In genomic region chr16:88811600-88811849, GRCh38 we compare ENCODE assay signal across 8 cellular contexts. TPM values are rescaled to one million over a fixed set of nuclear protein-coding genes. Genes with fewer than 3 reads are reported as not detected.
DNase-seq lines count a peak whose midpoint lies in the region; ATAC-seq, FAIRE-seq and TF ChIP-seq lines count a peak whose summit lies in the region.

No MANE protein-coding gene starts in this region.

- peaks cover 7% of the 10 kb centered on the region for H3K27me3 Mint-ChIP-seq in HFFc6 (ENCODE audit: insufficient read depth)

- ATAC-seq in activated naive CD4-positive, alpha-beta T cell treated with anti-CD3 and anti-CD28 coated beads, Interleukin-2, amount 50 U/mL, for 72 hours, result no peak
- ATAC-seq in left lung, result peak; percentile 5
- peak in 1 of 2 donors; percentile 10 for ATAC-seq in upper lobe of left lung (ENCODE audit: low FRiP score in 2 of 2)

- H3K4me3 Mint-ChIP-seq in HFFc6, result peak overlapping the region; percentile 88

- no peaks in the 10 kb centered on the region for H3K9me3 Mint-ChIP-seq in HFFc6
- H3K9me3 Mint-ChIP-seq in activated naive CD4-positive, alpha-beta T cell treated with anti-CD3 and anti-CD28 coated beads, Interleukin-2, amount 50 U/mL, for 72 hours, result no peaks in the 10 kb centered on the region

- H3K27ac ChIP-seq in left lung (peak overlapping the region; percentile 88 to 94), upper lobe of left lung (peak overlapping the region; percentile 90 to 93 (median 92))

- H3K36me3 Mint-ChIP-seq in HFFc6 (ENCODE audit: low read depth), result no peaks in the 10 kb centered on the region; the same call in 1 of the 2 replicates
- H3K36me3 Mint-ChIP-seq in activated naive CD4-positive, alpha-beta T cell treated with anti-CD3 and anti-CD28 coated beads, Interleukin-2, amount 50 U/mL, for 72 hours, result peaks cover 11% of the 10 kb centered on the region in 2 donors

- H3K9me3 ChIP-seq in left lung, result no peaks in the 10 kb centered on the region
- no peaks in the 10 kb centered on the region for H3K9me3 ChIP-seq in upper lobe of left lung

- H3K36me3 ChIP-seq in GM06990 (ENCODE audit: control insufficient read depth, insufficient read depth, low read length) (peaks cover 27% of the 10 kb centered on the region), left lung (peaks cover 0 to 32% of the 10 kb centered on the region in 2 donors), upper lobe of left lung (peaks cover 0 to 22% (median 10%) of the 10 kb centered on the region in 4 donors)

- H3K4me1 ChIP-seq in left lung (peaks cover 11 to 36% of the 10 kb centered on the region in 2 donors), upper lobe of left lung (peaks cover 26 to 37% (median 32%) of the 10 kb centered on the region in 4 donors)

- intact Hi-C loops in left lung (cut with DNase I), result no loop called here

- 10% methylated on average over 2 of the region's 30 CpGs; no CpG with 5 or more reads in 1 of the 2 donors for WGBS in upper lobe of left lung, 2 donors

- H3K4me3 ChIP-seq in GM06990 (replicated peaks; ENCODE audit: low read depth, low read length) (peak overlapping the region; percentile 88), left lung (peak overlapping the region; percentile 82 to 91), upper lobe of left lung (peak overlapping the region; percentile 59 to 97 (median 85))

- peaks cover 20% of the 10 kb centered on the region for H3K4me1 Mint-ChIP-seq in HFFc6 (ENCODE audit: low read depth)

- peak overlapping the region; percentile 87 for H3K27ac Mint-ChIP-seq in HFFc6
- peak overlapping the region; percentile 92 to 95 for H3K27ac Mint-ChIP-seq in activated naive CD4-positive, alpha-beta T cell treated with anti-CD3 and anti-CD28 coated beads, Interleukin-2, amount 50 U/mL, for 72 hours

- no peak for TF ChIP-seq CTCF in GM06990 (IDR thresholded peaks at IDR 0.05; ENCODE audit: insufficient read depth, low read length, poor library complexity, severe bottlenecking)
- no peak for TF ChIP-seq CTCF in HFFc6 (IDR thresholded peaks at IDR 0.05)
- no peak for TF ChIP-seq CTCF in left lung (IDR thresholded peaks at IDR 0.05)
- TF ChIP-seq CTCF in upper lobe of left lung (IDR thresholded peaks at IDR 0.05), result no peak

- no peak for TF ChIP-seq POLR2A in upper lobe of left lung (IDR thresholded peaks at IDR 0.05)

- peak in 1 of 4 donors; percentile 27 for TF ChIP-seq EP300 in upper lobe of left lung (IDR thresholded peaks at IDR 0.05)

- H3K27me3 ChIP-seq in GM06990 (replicated peaks; ENCODE audit: control insufficient read depth, insufficient read depth, low read length) (no peaks in the 10 kb centered on the region), left lung (no peaks in the 10 kb centered on the region), upper lobe of left lung (no peaks in the 10 kb centered on the region)

- FAIRE-seq in urothelium cell line (lab: Jason Lieb, UNC), result no peak

- DNase-seq in GM06990 (ENCODE audit: extremely low read depth, insufficient read length) (no peak), HFFc6 (no peak), left lung (no peak), upper lobe of left lung (no peak), cerebellar nuclear complex (lab: John Stamatoyannopoulos, UW) (no peak), NCI-H2029 treated with DMSO at 0.1 percent for 48 hours (lab: John Stamatoyannopoulos, UW) (no peak), urothelium cell line (ENCODE audit: low spot score) (no peak)
- peak in 1 of 2 donors; percentile 75 for DNase-seq in activated naive CD4-positive, alpha-beta T cell treated with anti-CD3 and anti-CD28 coated beads, Interleukin-2, amount 50 U/mL, for 72 hours (ENCODE audit: low spot score in 2 of 2)

RNA-seq across cellular contexts. Expression of gene APRT, which starts 0.2 kb away (rescaled TPM):
- 100 to 1,000 TPM; 123 to 163 (median 130) TPM for total RNA-seq in HFFc6 (2021; fragmentation: NEBNext Ultra II Directional; extraction: Animal tissue kit (Norgen Biotek cat#: 25700))
- 100 to 1,000 TPM; 145 to 168 TPM for total RNA-seq in activated naive CD4-positive, alpha-beta T cell treated with anti-CD3 and anti-CD28 coated beads, Interleukin-2, amount 50 U/mL, for 72 hours
- 100 to 1,000 TPM; 108 to 161 TPM for total RNA-seq in left lung
- total RNA-seq in upper lobe of left lung, result 100 to 1,000 TPM in 4 of 6 donors, 10 to 100 TPM in 2; 76.5 to 147 (median 124) TPM

RNA-seq across cellular contexts. Expression of gene CDT1, which starts 7.9 kb away (rescaled TPM):
- total RNA-seq in HFFc6 (2021; fragmentation: NEBNext Ultra II Directional; extraction: Animal tissue kit (Norgen Biotek cat#: 25700)), result 10 to 100 TPM; 13.3 to 28.2 (median 22.2) TPM
- 100 to 1,000 TPM; 145 to 240 TPM for total RNA-seq in activated naive CD4-positive, alpha-beta T cell treated with anti-CD3 and anti-CD28 coated beads, Interleukin-2, amount 50 U/mL, for 72 hours
- total RNA-seq in left lung (10 to 100 TPM in 1 of 2 donors, 1 to 10 TPM in 1; 9.3 to 14.5 TPM), upper lobe of left lung (1 to 10 TPM in 5 of 6 donors, not detected in 1; 2.3 to 4.7 (median 3.5) TPM)

RNA-seq across cellular contexts. Expression of gene PIEZO1, which starts 26.5 kb away (rescaled TPM):
- 100 to 1,000 TPM; 238 to 293 (median 264) TPM for total RNA-seq in HFFc6 (2021; fragmentation: NEBNext Ultra II Directional; extraction: Animal tissue kit (Norgen Biotek cat#: 25700))
- total RNA-seq in activated naive CD4-positive, alpha-beta T cell treated with anti-CD3 and anti-CD28 coated beads, Interleukin-2, amount 50 U/mL, for 72 hours, result 100 to 1,000 TPM in 1 of 2 donors, 10 to 100 TPM in 1; 55.7 to 128 TPM
- total RNA-seq in left lung (100 to 1,000 TPM; 154 to 193 TPM), upper lobe of left lung (100 to 1,000 TPM; 107 to 535 (median 239) TPM)

RNA-seq across cellular contexts. Expression of gene GALNS, which starts 45.2 kb away (rescaled TPM):
- 10 to 100 TPM; 16.6 to 20.7 (median 18.2) TPM for total RNA-seq in HFFc6 (2021; fragmentation: NEBNext Ultra II Directional; extraction: Animal tissue kit (Norgen Biotek cat#: 25700))
- total RNA-seq in activated naive CD4-positive, alpha-beta T cell treated with anti-CD3 and anti-CD28 coated beads, Interleukin-2, amount 50 U/mL, for 72 hours, result 10 to 100 TPM; 29.3 to 50.3 TPM
- 10 to 100 TPM; 46.3 to 46.5 TPM for total RNA-seq in left lung
- 100 to 1,000 TPM in 1 of 6 donors, 10 to 100 TPM in 5; 24.8 to 140 (median 45.6) TPM for total RNA-seq in upper lobe of left lung

RNA-seq across cellular contexts. Expression of gene TRAPPC2L, which starts 45.4 kb away (rescaled TPM):
- 10 to 100 TPM; 58.0 to 75.9 (median 65.6) TPM for total RNA-seq in HFFc6 (2021; fragmentation: NEBNext Ultra II Directional; extraction: Animal tissue kit (Norgen Biotek cat#: 25700))
- total RNA-seq in activated naive CD4-positive, alpha-beta T cell treated with anti-CD3 and anti-CD28 coated beads, Interleukin-2, amount 50 U/mL, for 72 hours, result 10 to 100 TPM; 36.0 to 63.5 TPM
- 10 to 100 TPM; 47.3 to 51.1 TPM for total RNA-seq in left lung
- total RNA-seq in upper lobe of left lung, result 10 to 100 TPM; 10.9 to 62.5 (median 32.4) TPM

Comparison
In these comparisons a context has a peak if more than half of its experiments do, and no peak if none do; other contexts are left out.
1. RNA of gene CDT1, which starts 7.9 kb away (total RNA-seq): 145 to 240 TPM in activated naive CD4-positive, alpha-beta T cell treated with anti-CD3 and anti-CD28 coated beads, Interleukin-2, amount 50 U/mL, for 72 hours; 13.3 to 28.2 TPM in HFFc6, 9.3 to 14.5 TPM in left lung and 2.3 to 4.7 TPM in upper lobe of left lung; every median in the first group is over 4 times any median in the second.
2. Peak in every context shown above with its lines, with median percentiles within 50 percentile points of each other: H3K4me3 ChIP-seq.